In the genomic region with DNA sequence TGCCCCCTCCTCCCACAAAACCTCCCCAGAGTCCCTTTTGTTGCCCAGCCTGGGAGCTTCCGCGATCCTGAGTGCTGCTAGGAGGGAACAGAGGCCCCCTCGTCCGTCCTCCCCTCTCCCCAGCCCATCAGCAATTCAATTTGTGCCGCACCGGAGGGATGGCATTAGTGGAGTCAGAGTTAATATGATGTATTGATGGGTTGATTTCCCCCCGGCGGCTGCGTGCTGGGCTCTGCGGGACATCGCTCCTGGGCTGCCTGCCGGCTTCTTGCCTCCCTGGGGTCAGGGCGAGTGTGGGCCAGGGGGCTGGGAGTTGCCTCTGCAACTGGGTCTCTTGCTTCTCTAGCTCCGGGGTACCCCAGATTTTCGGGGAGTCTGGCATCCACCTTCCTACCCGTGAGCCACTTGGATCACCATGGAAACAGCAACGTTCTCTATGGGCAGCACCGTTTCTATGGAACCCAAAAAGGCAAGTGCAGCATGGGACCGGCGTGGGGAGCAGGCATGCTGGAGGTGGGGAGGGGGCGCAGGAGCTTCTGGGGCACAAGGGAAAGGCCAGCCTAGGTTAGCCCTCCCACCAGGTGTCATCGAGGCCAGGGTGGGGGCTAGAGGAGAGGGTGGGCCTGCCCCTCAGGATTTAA, we compare ENCODE assay signal across 17 cellular contexts. TPM values are rescaled to one million over a fixed set of nuclear protein-coding genes. Genes with fewer than 3 reads are reported as not detected.
DNase-seq lines count a peak whose midpoint lies in the region; ATAC-seq and TF ChIP-seq lines count a peak whose summit lies in the region.
"Had no signal": no experiment of that assay in that cellular context is flagged by ENCODE, and none has a peak within 500 bp of the region (broad histone marks: within the 10 kb centered on the region; RNA-seq: fewer than 3 reads in every experiment).

No MANE protein-coding gene starts in this region.

- peak overlapping the region in 7 of 11 experiments; percentile 23 to 72 (median 62); a peak in 9 of 22 replicates for H3K9ac ChIP-seq in BLaER1 treated with 17β-estradiol and CSF1 and Interleukin-3, amounts not matched to agents 10 nM and 100 nM
- H3K9ac ChIP-seq in NT2/D1 (ENCODE audit: insufficient read length, low read depth) (peak overlapping the region; percentile 21), endodermal cell (ENCODE audit: extremely low read depth, low read length, poor library complexity, severe bottlenecking) (no peak overlapping the region), neuronal stem cell (ENCODE audit: low read depth, low read length, poor library complexity) (peak overlapping the region; percentile 24), colonic mucosa (ENCODE audit: low read depth in 2 of 2, low read length in 2 of 2) (no peak overlapping the region)

- DNase-seq in NT2/D1 (ENCODE audit: low read depth, low spot score) (no peak), endodermal cell (no peak), neuronal stem cell (ENCODE audit: low spot score) (no peak), NCI-H1694 (lab: John Stamatoyannopoulos, UW) (no peak), ureter (ENCODE audit: low spot score) (no peak), colonic mucosa (no peak)
- DNase-seq: COR-L47, DMS153, NCI-H1105 treated with DMSO at 0.1 percent for 48 hours, NCI-H2029, NCI-H2171 treated with DMSO at 0.1 percent for 48 hours, NCI-H510A, NCI-H774, PC-9 had no signal

- H3K27me3 ChIP-seq in BLaER1 treated with 17β-estradiol and CSF1 and Interleukin-3, amounts not matched to agents 10 nM and 100 nM, result peaks cover 0 to 25% (median 0%) of the 10 kb centered on the region in 11 experiments; a peak in 3 of 22 replicates
- H3K27me3 ChIP-seq in NT2/D1 (ENCODE audit: insufficient read depth, insufficient read length) (no peaks in the 10 kb centered on the region), endodermal cell (ENCODE audit: control insufficient read depth, insufficient read depth, low read length, poor library complexity, severe bottlenecking) (no peaks in the 10 kb centered on the region), neuronal stem cell (ENCODE audit: control insufficient read depth in 3 of 3, insufficient read depth in 3 of 3, low read depth in 1 of 3, low read length in 3 of 3) (no peaks in the 10 kb centered on the region), colonic mucosa (no peaks in the 10 kb centered on the region)

- no peak overlapping the region for H3K14ac ChIP-seq in neuronal stem cell (ENCODE audit: low read length)

- H3K9me3 Mint-ChIP-seq in endodermal cell, result no peaks in the 10 kb centered on the region

- H3K36me3 ChIP-seq in BLaER1 treated with 17β-estradiol and CSF1 and Interleukin-3, amounts not matched to agents 10 nM and 100 nM, result peaks cover 0 to 32% (median 16%) of the 10 kb centered on the region in 11 experiments; a peak in 14 of 22 replicates
- peaks cover 2% of the 10 kb centered on the region for H3K36me3 ChIP-seq in NT2/D1 (ENCODE audit: insufficient read depth, insufficient read length, low read length)
- no peaks in the 10 kb centered on the region for H3K36me3 ChIP-seq in endodermal cell (ENCODE audit: control insufficient read depth, insufficient read depth, low read length)
- H3K36me3 ChIP-seq in neuronal stem cell (replicated peaks in 1 of 2; ENCODE audit: control insufficient read depth in 2 of 2, insufficient read depth in 2 of 2, low read length in 2 of 2), result peaks cover 2 to 8% of the 10 kb centered on the region in 2 donors
- no peaks in the 10 kb centered on the region for H3K36me3 ChIP-seq in colonic mucosa

- intact Hi-C loops in colonic mucosa (cut with DNase I), result no loop called here

- H2BK12ac ChIP-seq in neuronal stem cell (ENCODE audit: low read length), result no peak overlapping the region

- peaks cover 12% of the 10 kb centered on the region for H3K79me1 ChIP-seq in neuronal stem cell (ENCODE audit: low read depth, low read length)

- H2AFZ ChIP-seq in neuronal stem cell (ENCODE audit: low read length), result no peak overlapping the region
- H2AFZ ChIP-seq: PC-9 had no signal

- H3K9me3 ChIP-seq in BLaER1 treated with 17β-estradiol and CSF1 and Interleukin-3, amounts not matched to agents 10 nM and 100 nM (replicated peaks in 1 of 11), result no peaks in the 10 kb centered on the region
- H3K9me3 ChIP-seq in NT2/D1 (ENCODE audit: insufficient read depth, low read length), result no peaks in the 10 kb centered on the region
- H3K9me3 ChIP-seq in endodermal cell (ENCODE audit: control insufficient read depth, low read length), result no peaks in the 10 kb centered on the region
- H3K9me3 ChIP-seq in neuronal stem cell (replicated peaks in 1 of 2; ENCODE audit: control insufficient read depth in 2 of 2, insufficient read depth in 1 of 2, low read depth in 1 of 2, low read length in 2 of 2), result no peaks in the 10 kb centered on the region
- no peaks in the 10 kb centered on the region for H3K9me3 ChIP-seq in colonic mucosa
- H3K9me3 ChIP-seq: A549 had no signal

- H3K4me3 ChIP-seq in BLaER1 treated with 17β-estradiol and CSF1 and Interleukin-3, amounts not matched to agents 10 nM and 100 nM, result peak overlapping the region in 1 of 10 experiments; percentile 29; a peak in 1 of 20 replicates
- no peak overlapping the region for H3K4me3 ChIP-seq in NT2/D1 (ENCODE audit: insufficient read length, low read depth)
- no peak overlapping the region for H3K4me3 ChIP-seq in endodermal cell (ENCODE audit: low read length)
- no peak overlapping the region for H3K4me3 ChIP-seq in neuronal stem cell (ENCODE audit: low read length in 2 of 2)
- H3K4me3 ChIP-seq in colonic mucosa, result no peak overlapping the region
- H3K4me3 ChIP-seq: A549, PC-9 had no signal

- H3K4me1 Mint-ChIP-seq in endodermal cell, result peaks cover 1% of the 10 kb centered on the region

- no peak overlapping the region for H3K4me3 Mint-ChIP-seq in endodermal cell

- H4K91ac ChIP-seq in neuronal stem cell (ENCODE audit: low read depth, low read length, poor library complexity), result peak overlapping the region; percentile 30

- no peak overlapping the region for H3K23ac ChIP-seq in neuronal stem cell (ENCODE audit: low read depth, low read length, poor library complexity)

- H3K4me1 ChIP-seq in BLaER1 treated with 17β-estradiol and CSF1 and Interleukin-3, amounts not matched to agents 10 nM and 100 nM, result peaks cover 58 to 100% (median 82%) of the 10 kb centered on the region in 10 experiments
- peaks cover 39% of the 10 kb centered on the region for H3K4me1 ChIP-seq in NT2/D1 (ENCODE audit: insufficient read depth, insufficient read length)
- H3K4me1 ChIP-seq in endodermal cell (ENCODE audit: control insufficient read depth, insufficient read depth, low read length), result no peaks in the 10 kb centered on the region
- peaks cover 24 to 38% of the 10 kb centered on the region in 2 donors for H3K4me1 ChIP-seq in neuronal stem cell (ENCODE audit: control insufficient read depth in 2 of 2, insufficient read depth in 1 of 2, low read depth in 1 of 2, low read length in 2 of 2)
- peaks cover 7% of the 10 kb centered on the region for H3K4me1 ChIP-seq in colonic mucosa

- H3K27ac Mint-ChIP-seq in endodermal cell, result no peak overlapping the region

- no peak overlapping the region for H3K18ac ChIP-seq in neuronal stem cell (ENCODE audit: low read length)

- no peak overlapping the region for H2BK120ac ChIP-seq in neuronal stem cell (ENCODE audit: low read depth, low read length)

- H3K4me2 ChIP-seq in BLaER1 treated with 17β-estradiol and CSF1 and Interleukin-3, amounts not matched to agents 10 nM and 100 nM, result peak overlapping the region; percentile 83 to 98 (median 86); a peak in 21 of 22 replicates
- H3K4me2 ChIP-seq in neuronal stem cell (ENCODE audit: insufficient read depth, low read length, poor library complexity, severe bottlenecking), result no peak overlapping the region
- H3K4me2 ChIP-seq: A549, PC-9 had no signal

- no peak for ATAC-seq in GM18867 (IDR thresholded peaks at IDR 0.05; ENCODE audit: unreplicated experiment)
- ATAC-seq: A549 had no signal

- H4K20me1 ChIP-seq in BLaER1 treated with 17β-estradiol and CSF1 and Interleukin-3, amounts not matched to agents 10 nM and 100 nM, result peaks cover 0 to 87% (median 60%) of the 10 kb centered on the region in 11 experiments; a peak in 18 of 22 replicates

- H2AK5ac ChIP-seq in neuronal stem cell (ENCODE audit: low read depth, low read length), result peak overlapping the region; percentile 61

- 87 to 90% methylated on average over 16 to 22 of the region's 22 CpGs for WGBS in endodermal cell (ENCODE audit: insufficient coverage in 1 of 2, insufficient read length in 1 of 2), 2 experiments
- WGBS in neuronal stem cell (ENCODE audit: extremely low coverage in 2 of 2, insufficient read length in 2 of 2, insufficient replicate concordance in 1 of 2), 2 donors, result no CpG with 5 or more reads among the region's 22 CpGs

- peak overlapping the region in 5 of 11 experiments; percentile 13 to 58 (median 56); a peak in 8 of 22 replicates for H3K27ac ChIP-seq in BLaER1 treated with 17β-estradiol and CSF1 and Interleukin-3, amounts not matched to agents 10 nM and 100 nM
- peak overlapping the region; percentile 80 for H3K27ac ChIP-seq in endodermal cell (ENCODE audit: low read depth, low read length)
- H3K27ac ChIP-seq in neuronal stem cell (replicated peaks; ENCODE audit: low read length), result no peak overlapping the region
- no peak overlapping the region for H3K27ac ChIP-seq in colonic mucosa
- H3K27ac ChIP-seq: PC-9 had no signal

- peaks cover 3% of the 10 kb centered on the region for H3K36me3 Mint-ChIP-seq in endodermal cell (ENCODE audit: low read depth)

- H3K4ac ChIP-seq in neuronal stem cell (ENCODE audit: low read length), result no peak overlapping the region

- no peak overlapping the region for H4K8ac ChIP-seq in neuronal stem cell (ENCODE audit: low read depth, low read length)

- no peaks in the 10 kb centered on the region for H3K27me3 Mint-ChIP-seq in endodermal cell (ENCODE audit: insufficient read depth)

- H2BK5ac ChIP-seq in neuronal stem cell (ENCODE audit: low read length), result no peak overlapping the region

- no peak overlapping the region for H2BK15ac ChIP-seq in neuronal stem cell (ENCODE audit: low read length)

- no peak for TF ChIP-seq CTCF in endodermal cell (conservative IDR thresholded peaks at IDR 0.05)
- TF ChIP-seq CTCF in colonic mucosa (IDR thresholded peaks at IDR 0.05), result no peak

RNA-seq across cellular contexts. Expression of gene BAHCC1, which starts 42.9 kb away (rescaled TPM):
- total RNA-seq in endodermal cell, result 10 to 100 TPM; 63.9 to 78.1 TPM
- polyA plus RNA-seq in endodermal cell (2013, experiment 1 of 2), result 40.3 TPM
- polyA plus RNA-seq in endodermal cell (2013, experiment 2 of 2), result 37.2 TPM
- polyA plus RNA-seq in neuronal stem cell (2013, experiment 1 of 2), result 15.9 TPM
- polyA plus RNA-seq in neuronal stem cell (2013, experiment 2 of 2), result 17.5 TPM
- total RNA-seq in ureter, result 23.7 TPM
- 10 to 100 TPM; 12.5 to 26.3 TPM for total RNA-seq in colonic mucosa

Comparison
In these comparisons a context has a peak if more than half of its experiments do, and no peak if none do; other contexts are left out.
1. H3K9ac ChIP-seq: peak in BLaER1 treated with 17β-estradiol and CSF1 and Interleukin-3, amounts not matched to agents 10 nM and 100 nM (7 of 11), NT2/D1 (single experiment) and neuronal stem cell (single experiment); none in endodermal cell (single experiment) and colonic mucosa (0 of 2).